Comparison of ENCODE assay signal across 8 cellular contexts in genomic region chr20:45833030-45833882, GRCh38. TPM values are rescaled to one million over a fixed set of nuclear protein-coding genes. Genes with fewer than 3 reads are reported as not detected.
DNase-seq lines count a peak whose midpoint lies in the region; ATAC-seq, FAIRE-seq and TF ChIP-seq lines count a peak whose summit lies in the region.

A gene with protein sequence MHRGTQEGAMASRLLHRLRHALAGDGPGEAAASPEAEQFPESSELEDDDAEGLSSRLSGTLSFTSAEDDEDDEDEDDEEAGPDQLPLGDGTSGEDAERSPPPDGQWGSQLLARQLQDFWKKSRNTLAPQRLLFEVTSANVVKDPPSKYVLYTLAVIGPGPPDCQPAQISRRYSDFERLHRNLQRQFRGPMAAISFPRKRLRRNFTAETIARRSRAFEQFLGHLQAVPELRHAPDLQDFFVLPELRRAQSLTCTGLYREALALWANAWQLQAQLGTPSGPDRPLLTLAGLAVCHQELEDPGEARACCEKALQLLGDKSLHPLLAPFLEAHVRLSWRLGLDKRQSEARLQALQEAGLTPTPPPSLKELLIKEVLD (plus strand): TSS chr20:45833799. CDS start chr20:45833920, 121 bp downstream.

- ATAC-seq in GM19452 (IDR thresholded peaks at IDR 0.05; ENCODE audit: unreplicated experiment), result no peak
- ATAC-seq in HG02885 (IDR thresholded peaks at IDR 0.05; ENCODE audit: poor library complexity, unreplicated experiment), result no peak

- peaks cover 3% of the 10 kb centered on the region for H3K27me3 Mint-ChIP-seq in progenitor cell of endocrine pancreas

- peak; percentile 65 for FAIRE-seq in HTR-8/SVneo (lab: Jason Lieb, UNC)

- H3K27ac Mint-ChIP-seq in progenitor cell of endocrine pancreas, result peak within 1 kb of the TSS; percentile 86

- peaks cover 4% of the 10 kb centered on the region for H3K4me1 Mint-ChIP-seq in progenitor cell of endocrine pancreas (ENCODE audit: low read depth)

- no peak for TF ChIP-seq CTCF in progenitor cell of endocrine pancreas (IDR thresholded peaks at IDR 0.05; ENCODE audit: unreplicated experiment)

- no peaks in the 10 kb centered on the region for H3K9me3 Mint-ChIP-seq in progenitor cell of endocrine pancreas (ENCODE audit: low read depth)

- DNase-seq in ELF-1 (ENCODE audit: low read depth, low spot score) (peak; percentile 87), HTR-8/SVneo (ENCODE audit: insufficient read length, low spot score) (peak; percentile 98), SIG-M5 (lab: John Stamatoyannopoulos, UW) (peak; percentile 18), brain pericyte (ENCODE audit: low read depth, low spot score) (peak; percentile 53), hippocampal formation (lab: John Stamatoyannopoulos, UW) (peak; percentile 46 to 74), progenitor cell of endocrine pancreas (ENCODE audit: low spot score, unreplicated experiment) (peak; percentile 59)

- peak within 1 kb of the TSS; percentile 68 for H3K4me3 Mint-ChIP-seq in progenitor cell of endocrine pancreas (ENCODE audit: low read depth)

- H3K36me3 Mint-ChIP-seq in progenitor cell of endocrine pancreas (ENCODE audit: insufficient read depth), result peaks cover 2% of the 10 kb centered on the region

RNA-seq across cellular contexts. Expression of the gene that starts here (rescaled TPM):
- 12.2 and 13.1 TPM in 2 replicates for total RNA-seq in progenitor cell of endocrine pancreas

Comparison
In these comparisons a context has a peak if more than half of its experiments do, and no peak if none do; other contexts are left out.
1. DNase-seq: peak in every context shown above with its lines; median percentile 98 in HTR-8/SVneo; 87 in ELF-1; 60 in hippocampal formation; 59 in progenitor cell of endocrine pancreas; 53 in brain pericyte; 18 in SIG-M5.